In the genomic region with DNA sequence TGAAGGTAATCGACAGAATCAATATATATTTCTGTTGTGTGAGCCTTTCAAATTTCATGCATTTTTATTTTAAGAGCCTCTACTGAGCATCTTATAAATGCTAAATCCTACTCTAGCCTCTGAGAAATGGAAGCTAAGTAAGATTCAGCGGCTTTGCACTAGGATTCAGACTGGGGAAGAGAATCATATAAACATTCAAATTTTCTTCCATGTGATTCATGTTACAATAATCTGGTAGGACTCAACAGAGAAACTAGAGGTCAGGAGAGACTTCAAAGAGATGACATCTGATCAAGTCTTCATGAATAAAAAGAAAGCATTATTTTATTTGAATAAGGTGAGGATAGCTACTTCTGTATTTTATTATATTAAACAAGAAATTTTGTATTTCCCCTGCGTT, we compare ENCODE assay signal across 20 cellular contexts.
"Had no signal": no experiment of that assay in that cellular context is flagged by ENCODE, and none has a peak within 500 bp of the region (broad histone marks: within the 10 kb centered on the region; RNA-seq: fewer than 3 reads in every experiment).

No MANE protein-coding gene starts in this region.

- H3K27ac Mint-ChIP-seq: activated naive CD4-positive, alpha-beta T cell treated with anti-CD3 and anti-CD28 coated beads for 36 hours; activated naive CD8-positive, alpha-beta T cell treated with anti-CD3 and anti-CD28 coated beads, Interleukin-2, amount 50 U/mL, for 24 hours; activated T-helper 17 cell treated with anti-CD3 and anti-CD28 coated beads, Interleukin-2, amount 50 U/mL, for 72 hours; naive thymus-derived CD8-positive, alpha-beta T cell; T-cell had no signal

- H3K27me3 Mint-ChIP-seq: activated naive CD8-positive, alpha-beta T cell treated with anti-CD3 and anti-CD28 coated beads, Interleukin-2, amount 50 U/mL, for 24 hours; activated T-helper 17 cell treated with anti-CD3 and anti-CD28 coated beads, Interleukin-2, amount 50 U/mL, for 72 hours; naive thymus-derived CD8-positive, alpha-beta T cell; T-cell had no signal

- H3K4me1 ChIP-seq: ascending aorta, right atrium auricular region, transverse colon had no signal

- H3K4me1 Mint-ChIP-seq: activated naive CD8-positive, alpha-beta T cell treated with anti-CD3 and anti-CD28 coated beads, Interleukin-2, amount 50 U/mL, for 24 hours; activated T-helper 17 cell treated with anti-CD3 and anti-CD28 coated beads, Interleukin-2, amount 50 U/mL, for 72 hours; naive thymus-derived CD8-positive, alpha-beta T cell; T-cell had no signal

- ATAC-seq: activated naive CD8-positive, alpha-beta T cell treated with anti-CD3 and anti-CD28 coated beads, Interleukin-2, amount 50 U/mL, for 24 hours; activated T-helper 17 cell treated with anti-CD3 and anti-CD28 coated beads, Interleukin-2, amount 50 U/mL, for 72 hours; esophagus mucosa; naive thymus-derived CD8-positive, alpha-beta T cell; stimulated activated naive CD8-positive, alpha-beta T cell treated with anti-CD3 and anti-CD28 coated beads, Interleukin-15, Interleukin-2, amounts not matched to agents 100 U/mL and 50 U/mL, for 24 hours; T-cell had no signal

- H3K27me3 ChIP-seq: ascending aorta, right atrium auricular region, transverse colon had no signal

- H3K4me3 Mint-ChIP-seq: activated naive CD4-positive, alpha-beta T cell treated with anti-CD3 and anti-CD28 coated beads for 36 hours; activated naive CD8-positive, alpha-beta T cell treated with anti-CD3 and anti-CD28 coated beads, Interleukin-2, amount 50 U/mL, for 24 hours; activated T-helper 17 cell treated with anti-CD3 and anti-CD28 coated beads, Interleukin-2, amount 50 U/mL, for 72 hours; naive thymus-derived CD8-positive, alpha-beta T cell; T-cell had no signal

- H3K27ac ChIP-seq: ascending aorta, right atrium auricular region, transverse colon, VCaP had no signal

- DNase-seq: activated CD4-positive, alpha-beta T cell treated with anti-CD3 and anti-CD28 coated beads, Interleukin-2, amount 50 U/mL, for 48 hours; activated naive CD4-positive, alpha-beta T cell treated with anti-CD3 and anti-CD28 coated beads for 36 hours; activated naive CD8-positive, alpha-beta T cell treated with anti-CD3 and anti-CD28 coated beads, Interleukin-2, amount 50 U/mL, for 24 hours; hypothalamus; mesenchymal stem cell; naive thymus-derived CD8-positive, alpha-beta T cell; small intestine; stimulated activated CD4-positive, alpha-beta T cell treated with anti-CD3 and anti-CD28 coated beads, Interleukin-4, amount 100 ng/mL, for 4 hours; stimulated activated CD8-positive, alpha-beta memory T cell treated with anti-CD3 and anti-CD28 coated beads, Interleukin-4, amount 100 ng/mL, for 48 hours; stimulated activated naive CD8-positive, alpha-beta T cell treated with anti-CD3 and anti-CD28 coated beads, Interleukin-15, Interleukin-2, amounts not matched to agents 100 U/mL and 50 U/mL, for 24 hours; T-cell; T-helper 9 cell; transverse colon had no signal

- H3K4me3 ChIP-seq: ascending aorta, right atrium auricular region, transverse colon had no signal

- H3K9me3 ChIP-seq: ascending aorta, transverse colon had no signal

- FAIRE-seq: colon, endometrium, small intestine had no signal

- H3K36me3 ChIP-seq: ascending aorta, right atrium auricular region, transverse colon had no signal

- H3K36me3 Mint-ChIP-seq: T-cell had no signal
